ENCODE assay signal across 28 cellular contexts in genomic region chr1:201634261-201634660, GRCh38.
DNase-seq lines count a peak whose midpoint lies in the region; ATAC-seq, FAIRE-seq and TF ChIP-seq lines count a peak whose summit lies in the region.
"Had no signal": no experiment of that assay in that cellular context is flagged by ENCODE, and none has a peak within 500 bp of the region (broad histone marks: within the 10 kb centered on the region; RNA-seq: fewer than 3 reads in every experiment).

No MANE protein-coding gene starts in this region.

- H3K27ac ChIP-seq in left ventricle myocardium inferior (replicated peaks) (peak overlapping the region; percentile 63), heart left ventricle (peak overlapping the region in 4 of 12 donors; percentile 40 to 81 (median 56)), SJCRH30 (peak overlapping the region; percentile 18)
- no peak overlapping the region for H3K27ac ChIP-seq in naive thymus-derived CD4-positive, alpha-beta T cell (ENCODE audit: low read depth, low read length)
- H3K27ac ChIP-seq: epithelial cell of prostate, parathyroid adenoma, right lobe of liver, SJSA1, upper lobe of left lung had no signal

- H3K4me1 ChIP-seq in left ventricle myocardium inferior, result peaks cover 96% of the 10 kb centered on the region
- peaks cover 4 to 87% (median 82%) of the 10 kb centered on the region in 12 donors for H3K4me1 ChIP-seq in heart left ventricle
- H3K4me1 ChIP-seq in SJCRH30, result peaks cover 53% of the 10 kb centered on the region
- H3K4me1 ChIP-seq in naive thymus-derived CD4-positive, alpha-beta T cell (ENCODE audit: control insufficient read depth in 2 of 2, insufficient read depth in 2 of 2, low read length in 2 of 2), result no peaks in the 10 kb centered on the region
- H3K4me1 ChIP-seq: parathyroid adenoma, right lobe of liver had no signal

- ATAC-seq in heart left ventricle (no peak), GM21825 (IDR thresholded peaks at IDR 0.05; ENCODE audit: unreplicated experiment) (no peak)
- no peak for ATAC-seq in naive thymus-derived CD4-positive, alpha-beta T cell
- ATAC-seq: activated T-cell treated with anti-CD3 and anti-CD28 coated beads, Interleukin-2, amount 50 U/mL, for 72 hours; naive thymus-derived CD8-positive, alpha-beta T cell; right lobe of liver had no signal

- H3K27me3 Mint-ChIP-seq in naive thymus-derived CD4-positive, alpha-beta T cell, result peaks cover 0 to 10% (median 0%) of the 10 kb centered on the region in 5 donors
- H3K27me3 Mint-ChIP-seq: central memory CD8-positive, alpha-beta T cell had no signal

- DNase-seq in left ventricle myocardium inferior (no peak), heart left ventricle (no peak), SJCRH30 (peak; percentile 45 to 52), fibroblast of pulmonary artery (ENCODE audit: low read depth) (peak; percentile 49), GM19239 (ENCODE audit: insufficient read length, low spot score) (no peak)
- DNase-seq in activated naive CD4-positive, alpha-beta T cell (lab: John Stamatoyannopoulos, UW), result no peak
- no peak for DNase-seq in naive thymus-derived CD4-positive, alpha-beta T cell
- DNase-seq: ACHN; activated CD4-positive, alpha-beta T cell treated with anti-CD3 and anti-CD28 coated beads for 48 hours; activated naive CD4-positive, alpha-beta T cell treated with anti-CD3 and anti-CD28 coated beads, Interleukin-2, amount 10 ng/mL, durations not matched to agents 7 days and 5 days; activated T-cell treated with anti-CD3 and anti-CD28 coated beads, Interleukin-2, amount 50 U/mL, for 72 hours; anterior cingulate cortex; C1 segment of cervical spinal cord; Calu3; H9; KBM-7; MV-4-11; naive thymus-derived CD8-positive, alpha-beta T cell; NCI-H187; right lobe of liver; T-helper 2 cell; upper lobe of left lung had no signal

- no peaks in the 10 kb centered on the region for H3K36me3 ChIP-seq in left ventricle myocardium inferior
- peaks cover 0 to 14% (median 0%) of the 10 kb centered on the region in 9 donors for H3K36me3 ChIP-seq in heart left ventricle
- peaks cover 20% of the 10 kb centered on the region; the same call in 1 of the 2 replicates for H3K36me3 ChIP-seq in SJCRH30
- no peaks in the 10 kb centered on the region for H3K36me3 ChIP-seq in naive thymus-derived CD4-positive, alpha-beta T cell (ENCODE audit: control insufficient read depth in 2 of 3, insufficient read depth in 3 of 3, low read length in 3 of 3)
- H3K36me3 ChIP-seq: right lobe of liver, upper lobe of left lung had no signal

- H3K9me3 ChIP-seq in left ventricle myocardium inferior (replicated peaks), result no peaks in the 10 kb centered on the region
- no peaks in the 10 kb centered on the region for H3K9me3 ChIP-seq in heart left ventricle
- no peaks in the 10 kb centered on the region for H3K9me3 ChIP-seq in SJCRH30 (replicated peaks)
- H3K9me3 ChIP-seq in naive thymus-derived CD4-positive, alpha-beta T cell (ENCODE audit: control insufficient read depth in 2 of 3, low read length in 3 of 3), result no peaks in the 10 kb centered on the region
- H3K9me3 ChIP-seq: right lobe of liver, SJSA1, upper lobe of left lung had no signal

- intact Hi-C loops in left ventricle myocardium inferior (cut with micrococcal nuclease), result loop anchor here (10.0 kb wide), 1 partner anchor 69 kb away; no protein-coding TSS in a partner anchor
- intact Hi-C loops in heart left ventricle (cut with DNase I), result loop anchor here in 2 of 10 donors (5.0 to 10.0 kb wide), 2 partner anchors 57 to 69 kb away; no protein-coding TSS in a partner anchor
- intact Hi-C loops in naive thymus-derived CD4-positive, alpha-beta T cell (cut with micrococcal nuclease), result no loop called here

- no peak overlapping the region for H3K4me3 ChIP-seq in left ventricle myocardium inferior
- no peak overlapping the region for H3K4me3 ChIP-seq in heart left ventricle
- H3K4me3 ChIP-seq in SJCRH30, result no peak overlapping the region
- no peak overlapping the region for H3K4me3 ChIP-seq in fibroblast of pulmonary artery (replicated peaks; ENCODE audit: low read depth, low read length)
- H3K4me3 ChIP-seq in naive thymus-derived CD4-positive, alpha-beta T cell (ENCODE audit: low read length), result no peak overlapping the region
- H3K4me3 ChIP-seq: right lobe of liver, SJSA1, upper lobe of left lung had no signal

- CTCF ChIA-PET in naive thymus-derived CD4-positive, alpha-beta T cell (lab: Charles Lee), result no interaction called here

- peaks cover 0 to 1% (median 0%) of the 10 kb centered on the region in 11 donors for H3K9me3 Mint-ChIP-seq in naive thymus-derived CD4-positive, alpha-beta T cell
- H3K9me3 Mint-ChIP-seq: activated naive CD4-positive, alpha-beta T cell treated with anti-CD3 and anti-CD28 coated beads, Interleukin-2, amount 10 ng/mL, durations not matched to agents 7 days and 5 days; activated T-cell treated with anti-CD3 and anti-CD28 coated beads, Interleukin-2, amount 50 U/mL, for 72 hours; central memory CD8-positive, alpha-beta T cell; H9; naive thymus-derived CD8-positive, alpha-beta T cell had no signal

- no peaks in the 10 kb centered on the region for H3K36me3 Mint-ChIP-seq in naive thymus-derived CD4-positive, alpha-beta T cell
- H3K36me3 Mint-ChIP-seq: activated naive CD4-positive, alpha-beta T cell treated with anti-CD3 and anti-CD28 coated beads, Interleukin-2, amount 10 ng/mL, durations not matched to agents 7 days and 5 days; naive thymus-derived CD8-positive, alpha-beta T cell had no signal

- WGBS in heart left ventricle, 4 donors, result 40 to 63% (median 54%) methylated on average over 2 of the region's 2 CpGs

- H3K4me1 Mint-ChIP-seq in naive thymus-derived CD4-positive, alpha-beta T cell, result peaks cover 0 to 1% (median 0%) of the 10 kb centered on the region in 7 donors
- H3K4me1 Mint-ChIP-seq: activated naive CD4-positive, alpha-beta T cell treated with anti-CD3 and anti-CD28 coated beads, Interleukin-2, amount 10 ng/mL, durations not matched to agents 7 days and 5 days; central memory CD8-positive, alpha-beta T cell; naive thymus-derived CD8-positive, alpha-beta T cell had no signal

- no peak for TF ChIP-seq CTCF in left ventricle myocardium inferior (IDR thresholded peaks at IDR 0.05; ENCODE audit: borderline replicate concordance)
- no peak for TF ChIP-seq CTCF in heart left ventricle (IDR thresholded peaks at IDR 0.05)
- no peak for TF ChIP-seq CTCF in fibroblast of pulmonary artery (IDR thresholded peaks at IDR 0.05; ENCODE audit: low read length, missing control alignments)

- no peak for FAIRE-seq in GM19239 (lab: Jason Lieb, UNC)
- FAIRE-seq: GM18507 had no signal

- TF ChIP-seq POLR2A in heart left ventricle (IDR thresholded peaks at IDR 0.05), result no peak

- no peak overlapping the region for H3K27ac Mint-ChIP-seq in naive thymus-derived CD4-positive, alpha-beta T cell
- H3K27ac Mint-ChIP-seq: activated naive CD4-positive, alpha-beta T cell treated with anti-CD3 and anti-CD28 coated beads, Interleukin-2, amount 10 ng/mL, durations not matched to agents 7 days and 5 days; activated T-cell treated with anti-CD3 and anti-CD28 coated beads, Interleukin-2, amount 50 U/mL, for 72 hours; H9; naive thymus-derived CD8-positive, alpha-beta T cell had no signal

- POLR2A ChIA-PET in naive thymus-derived CD4-positive, alpha-beta T cell (lab: Charles Lee), result no interaction called here

- H3K27me3 ChIP-seq in left ventricle myocardium inferior (ENCODE audit: low read depth), result no peaks in the 10 kb centered on the region
- no peaks in the 10 kb centered on the region for H3K27me3 ChIP-seq in heart left ventricle
- H3K27me3 ChIP-seq in SJCRH30, result no peaks in the 10 kb centered on the region
- no peaks in the 10 kb centered on the region for H3K27me3 ChIP-seq in naive thymus-derived CD4-positive, alpha-beta T cell (ENCODE audit: control insufficient read depth in 2 of 2, insufficient read depth in 2 of 2, low read length in 2 of 2)
- H3K27me3 ChIP-seq: right lobe of liver, SJSA1, upper lobe of left lung had no signal

- no peak overlapping the region for H3K4me3 Mint-ChIP-seq in naive thymus-derived CD4-positive, alpha-beta T cell
- H3K4me3 Mint-ChIP-seq: activated naive CD4-positive, alpha-beta T cell treated with anti-CD3 and anti-CD28 coated beads, Interleukin-2, amount 10 ng/mL, durations not matched to agents 7 days and 5 days; activated T-cell treated with anti-CD3 and anti-CD28 coated beads, Interleukin-2, amount 50 U/mL, for 72 hours; central memory CD8-positive, alpha-beta T cell; H9; naive thymus-derived CD8-positive, alpha-beta T cell had no signal

Comparison
In these comparisons a context has a peak if more than half of its experiments do, and no peak if none do; other contexts are left out.
1. DNase-seq: peak in SJCRH30 (2 of 2) and fibroblast of pulmonary artery (single experiment); none in left ventricle myocardium inferior (single experiment), heart left ventricle (0 of 5), activated naive CD4-positive, alpha-beta T cell (0 of 4), naive thymus-derived CD4-positive, alpha-beta T cell (0 of 9) and GM19239 (single experiment).